In the genomic region with DNA sequence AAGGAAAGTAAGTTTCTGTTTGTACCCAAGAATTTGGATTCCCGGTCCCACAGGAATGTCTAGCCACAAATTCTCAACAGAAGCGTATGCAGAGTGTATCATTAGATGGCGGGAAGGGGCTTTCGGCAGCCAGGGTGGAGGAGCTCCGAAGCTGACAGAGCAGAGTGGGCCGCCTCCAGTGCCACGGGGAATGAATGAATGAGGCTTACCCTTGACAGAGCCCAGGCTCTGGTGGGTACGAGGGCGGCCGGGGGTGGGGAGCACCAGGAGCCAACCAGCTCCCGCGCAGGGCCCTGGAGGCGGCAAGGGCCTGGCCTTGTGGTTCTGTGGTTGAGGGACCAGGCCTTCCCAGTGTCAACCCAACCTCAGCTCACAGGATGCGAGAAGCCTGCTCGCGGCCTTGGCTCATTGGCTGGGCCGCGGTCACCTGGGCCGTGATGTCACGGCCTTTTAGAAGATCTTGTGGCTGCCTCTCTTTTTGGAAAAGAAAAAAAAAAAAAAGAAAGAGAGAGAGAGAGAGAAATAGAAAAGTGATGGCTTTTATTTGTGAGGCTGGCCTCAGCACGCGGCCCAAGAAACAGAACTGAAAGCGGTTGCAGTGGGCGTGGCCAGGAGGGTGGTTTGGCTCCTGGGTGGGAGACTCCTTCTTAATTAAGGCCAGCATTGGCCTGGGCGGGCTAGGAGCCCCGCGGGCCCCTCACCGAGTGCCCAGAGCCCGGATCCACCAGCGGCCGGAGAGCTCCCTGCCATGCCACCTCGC, we compare ENCODE assay signal across 1 cellular context.
TF ChIP-seq lines count a peak whose summit lies in the region.

No MANE protein-coding gene starts in this region.

TF ChIP-seq in GM23338, 12 proteins besides CTCF, POLR2A, EP300 and RAD21 (continued from another document):
- TF ChIP-seq, protein P1, sequence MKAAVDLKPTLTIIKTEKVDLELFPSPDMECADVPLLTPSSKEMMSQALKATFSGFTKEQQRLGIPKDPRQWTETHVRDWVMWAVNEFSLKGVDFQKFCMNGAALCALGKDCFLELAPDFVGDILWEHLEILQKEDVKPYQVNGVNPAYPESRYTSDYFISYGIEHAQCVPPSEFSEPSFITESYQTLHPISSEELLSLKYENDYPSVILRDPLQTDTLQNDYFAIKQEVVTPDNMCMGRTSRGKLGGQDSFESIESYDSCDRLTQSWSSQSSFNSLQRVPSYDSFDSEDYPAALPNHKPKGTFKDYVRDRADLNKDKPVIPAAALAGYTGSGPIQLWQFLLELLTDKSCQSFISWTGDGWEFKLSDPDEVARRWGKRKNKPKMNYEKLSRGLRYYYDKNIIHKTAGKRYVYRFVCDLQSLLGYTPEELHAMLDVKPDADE (IDR thresholded peaks at IDR 0.05) = no peak
- TF ChIP-seq, protein P2, sequence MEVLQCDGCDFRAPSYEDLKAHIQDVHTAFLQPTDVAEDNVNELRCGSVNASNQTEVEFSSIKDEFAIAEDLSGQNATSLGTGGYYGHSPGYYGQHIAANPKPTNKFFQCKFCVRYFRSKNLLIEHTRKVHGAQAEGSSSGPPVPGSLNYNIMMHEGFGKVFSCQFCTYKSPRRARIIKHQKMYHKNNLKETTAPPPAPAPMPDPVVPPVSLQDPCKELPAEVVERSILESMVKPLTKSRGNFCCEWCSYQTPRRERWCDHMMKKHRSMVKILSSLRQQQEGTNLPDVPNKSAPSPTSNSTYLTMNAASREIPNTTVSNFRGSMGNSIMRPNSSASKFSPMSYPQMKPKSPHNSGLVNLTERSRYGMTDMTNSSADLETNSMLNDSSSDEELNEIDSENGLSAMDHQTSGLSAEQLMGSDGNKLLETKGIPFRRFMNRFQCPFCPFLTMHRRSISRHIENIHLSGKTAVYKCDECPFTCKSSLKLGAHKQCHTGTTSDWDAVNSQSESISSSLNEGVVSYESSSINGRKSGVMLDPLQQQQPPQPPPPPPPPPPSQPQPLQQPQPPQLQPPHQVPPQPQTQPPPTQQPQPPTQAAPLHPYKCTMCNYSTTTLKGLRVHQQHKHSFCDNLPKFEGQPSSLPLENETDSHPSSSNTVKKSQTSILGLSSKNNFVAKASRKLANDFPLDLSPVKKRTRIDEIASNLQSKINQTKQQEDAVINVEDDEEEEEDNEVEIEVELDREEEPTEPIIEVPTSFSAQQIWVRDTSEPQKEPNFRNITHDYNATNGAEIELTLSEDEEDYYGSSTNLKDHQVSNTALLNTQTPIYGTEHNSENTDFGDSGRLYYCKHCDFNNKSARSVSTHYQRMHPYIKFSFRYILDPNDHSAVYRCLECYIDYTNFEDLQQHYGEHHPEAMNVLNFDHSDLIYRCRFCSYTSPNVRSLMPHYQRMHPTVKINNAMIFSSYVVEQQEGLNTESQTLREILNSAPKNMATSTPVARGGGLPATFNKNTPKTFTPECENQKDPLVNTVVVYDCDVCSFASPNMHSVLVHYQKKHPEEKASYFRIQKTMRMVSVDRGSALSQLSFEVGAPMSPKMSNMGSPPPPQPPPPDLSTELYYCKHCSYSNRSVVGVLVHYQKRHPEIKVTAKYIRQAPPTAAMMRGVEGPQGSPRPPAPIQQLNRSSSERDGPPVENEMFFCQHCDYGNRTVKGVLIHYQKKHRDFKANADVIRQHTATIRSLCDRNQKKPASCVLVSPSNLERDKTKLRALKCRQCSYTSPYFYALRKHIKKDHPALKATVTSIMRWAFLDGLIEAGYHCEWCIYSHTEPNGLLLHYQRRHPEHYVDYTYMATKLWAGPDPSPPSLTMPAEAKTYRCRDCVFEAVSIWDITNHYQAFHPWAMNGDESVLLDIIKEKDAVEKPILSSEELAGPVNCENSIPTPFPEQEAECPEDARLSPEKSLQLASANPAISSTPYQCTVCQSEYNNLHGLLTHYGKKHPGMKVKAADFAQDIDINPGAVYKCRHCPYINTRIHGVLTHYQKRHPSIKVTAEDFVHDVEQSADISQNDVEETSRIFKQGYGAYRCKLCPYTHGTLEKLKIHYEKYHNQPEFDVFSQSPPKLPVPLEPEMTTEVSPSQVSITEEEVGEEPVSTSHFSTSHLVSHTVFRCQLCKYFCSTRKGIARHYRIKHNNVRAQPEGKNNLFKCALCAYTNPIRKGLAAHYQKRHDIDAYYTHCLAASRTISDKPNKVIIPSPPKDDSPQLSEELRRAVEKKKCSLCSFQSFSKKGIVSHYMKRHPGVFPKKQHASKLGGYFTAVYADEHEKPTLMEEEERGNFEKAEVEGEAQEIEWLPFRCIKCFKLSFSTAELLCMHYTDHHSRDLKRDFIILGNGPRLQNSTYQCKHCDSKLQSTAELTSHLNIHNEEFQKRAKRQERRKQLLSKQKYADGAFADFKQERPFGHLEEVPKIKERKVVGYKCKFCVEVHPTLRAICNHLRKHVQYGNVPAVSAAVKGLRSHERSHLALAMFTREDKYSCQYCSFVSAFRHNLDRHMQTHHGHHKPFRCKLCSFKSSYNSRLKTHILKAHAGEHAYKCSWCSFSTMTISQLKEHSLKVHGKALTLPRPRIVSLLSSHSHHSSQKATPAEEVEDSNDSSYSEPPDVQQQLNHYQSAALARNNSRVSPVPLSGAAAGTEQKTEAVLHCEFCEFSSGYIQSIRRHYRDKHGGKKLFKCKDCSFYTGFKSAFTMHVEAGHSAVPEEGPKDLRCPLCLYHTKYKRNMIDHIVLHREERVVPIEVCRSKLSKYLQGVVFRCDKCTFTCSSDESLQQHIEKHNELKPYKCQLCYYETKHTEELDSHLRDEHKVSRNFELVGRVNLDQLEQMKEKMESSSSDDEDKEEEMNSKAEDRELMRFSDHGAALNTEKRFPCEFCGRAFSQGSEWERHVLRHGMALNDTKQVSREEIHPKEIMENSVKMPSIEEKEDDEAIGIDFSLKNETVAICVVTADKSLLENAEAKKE (CRISPR knock-in tag; IDR thresholded peaks at IDR 0.05) = no peak
- no peak for TF ChIP-seq EZH2phosphoT487 (IDR thresholded peaks at IDR 0.05; ENCODE audit: unreplicated experiment)
- no peak for TF ChIP-seq STAT1 (IDR thresholded peaks at IDR 0.05; ENCODE audit: unreplicated experiment)
- no peak for TF ChIP-seq NANOG (IDR thresholded peaks at IDR 0.05; ENCODE audit: borderline replicate concordance)
- TF ChIP-seq ZNF331 (CRISPR knock-in tag; IDR thresholded peaks at IDR 0.05; ENCODE audit: low read depth) = no peak
- no peak for TF ChIP-seq EZH2 (IDR thresholded peaks at IDR 0.05; ENCODE audit: low read depth, unreplicated experiment)
